9 cellular contexts compared by ENCODE assay signal in genomic region chr3:172154768-172155649, GRCh38.
DNase-seq lines count a peak whose midpoint lies in the region; ATAC-seq and TF ChIP-seq lines count a peak whose summit lies in the region.
"Had no signal": no experiment of that assay in that cellular context is flagged by ENCODE, and none has a peak within 500 bp of the region (broad histone marks: within the 10 kb centered on the region; RNA-seq: fewer than 3 reads in every experiment).

No MANE protein-coding gene starts in this region.

- peaks cover 59% of the 10 kb centered on the region for H3K4me1 Mint-ChIP-seq in progenitor cell of endocrine pancreas (ENCODE audit: low read depth)

- WGBS in body of pancreas, 2 donors = 70 to 83% methylated on average over 6 of the region's 6 CpGs

- H3K4me3 ChIP-seq in body of pancreas (no peak overlapping the region), foreskin fibroblast (ENCODE audit: low read depth in 1 of 2, low read length in 2 of 2) (no peak overlapping the region)

- H3K4me1 ChIP-seq in body of pancreas = peaks cover 70% of the 10 kb centered on the region

- no peaks in the 10 kb centered on the region for H3K9me3 ChIP-seq in body of pancreas

- DNase-seq in body of pancreas (no peak), progenitor cell of endocrine pancreas (ENCODE audit: low spot score, unreplicated experiment) (no peak), DMS79 treated with DMSO at 0.1 percent for 48 hours (lab: John Stamatoyannopoulos, UW) (no peak), NCI-H2029 (lab: John Stamatoyannopoulos, UW) (no peak), foreskin fibroblast (no peak)
- DNase-seq: NCI-H1105 treated with DMSO at 0.1 percent for 48 hours had no signal

- H3K36me3 Mint-ChIP-seq in progenitor cell of endocrine pancreas (ENCODE audit: insufficient read depth) = peaks cover 4% of the 10 kb centered on the region

- no peaks in the 10 kb centered on the region for H3K36me3 ChIP-seq in body of pancreas (replicated peaks in 1 of 2; ENCODE audit: insufficient read depth in 1 of 2, low read depth in 2 of 2)

- H3K27me3 ChIP-seq in body of pancreas = no peaks in the 10 kb centered on the region

- no peak overlapping the region for H3K4me3 Mint-ChIP-seq in progenitor cell of endocrine pancreas (ENCODE audit: low read depth)

- peak overlapping the region; percentile 91 for H3K27ac Mint-ChIP-seq in progenitor cell of endocrine pancreas

- intact Hi-C loops in body of pancreas (cut with DNase I) = no loop called here

- no peak for TF ChIP-seq POLR2A in body of pancreas (IDR thresholded peaks at IDR 0.05)

- peak overlapping the region in 3 of 4 donors; percentile 82 to 96 (median 89) for H3K27ac ChIP-seq in body of pancreas

- ATAC-seq in GM18870 (IDR thresholded peaks at IDR 0.05; ENCODE audit: unreplicated experiment) = peak; percentile 68
- ATAC-seq in HG02852 (IDR thresholded peaks at IDR 0.05; ENCODE audit: unreplicated experiment) = peak; percentile 78
- ATAC-seq in body of pancreas = no peak
- no peak for ATAC-seq in GM19455 (IDR thresholded peaks at IDR 0.05; ENCODE audit: unreplicated experiment)

- no peaks in the 10 kb centered on the region for H3K27me3 Mint-ChIP-seq in progenitor cell of endocrine pancreas

- TF ChIP-seq CTCF in body of pancreas (IDR thresholded peaks at IDR 0.05) (no peak), progenitor cell of endocrine pancreas (IDR thresholded peaks at IDR 0.05; ENCODE audit: unreplicated experiment) (no peak), foreskin fibroblast (IDR thresholded peaks at IDR 0.05; ENCODE audit: low read depth, low read length) (no peak)

- H3K9me3 Mint-ChIP-seq in progenitor cell of endocrine pancreas (ENCODE audit: low read depth) = no peaks in the 10 kb centered on the region

Comparison
In these comparisons a context has a peak if more than half of its experiments do, and no peak if none do; other contexts are left out.
1. ATAC-seq: peak in GM18870 (single experiment) and HG02852 (single experiment); none in body of pancreas (single experiment) and GM19455 (single experiment).